ENCODE assay signal across 8 cellular contexts in the genomic region with DNA sequence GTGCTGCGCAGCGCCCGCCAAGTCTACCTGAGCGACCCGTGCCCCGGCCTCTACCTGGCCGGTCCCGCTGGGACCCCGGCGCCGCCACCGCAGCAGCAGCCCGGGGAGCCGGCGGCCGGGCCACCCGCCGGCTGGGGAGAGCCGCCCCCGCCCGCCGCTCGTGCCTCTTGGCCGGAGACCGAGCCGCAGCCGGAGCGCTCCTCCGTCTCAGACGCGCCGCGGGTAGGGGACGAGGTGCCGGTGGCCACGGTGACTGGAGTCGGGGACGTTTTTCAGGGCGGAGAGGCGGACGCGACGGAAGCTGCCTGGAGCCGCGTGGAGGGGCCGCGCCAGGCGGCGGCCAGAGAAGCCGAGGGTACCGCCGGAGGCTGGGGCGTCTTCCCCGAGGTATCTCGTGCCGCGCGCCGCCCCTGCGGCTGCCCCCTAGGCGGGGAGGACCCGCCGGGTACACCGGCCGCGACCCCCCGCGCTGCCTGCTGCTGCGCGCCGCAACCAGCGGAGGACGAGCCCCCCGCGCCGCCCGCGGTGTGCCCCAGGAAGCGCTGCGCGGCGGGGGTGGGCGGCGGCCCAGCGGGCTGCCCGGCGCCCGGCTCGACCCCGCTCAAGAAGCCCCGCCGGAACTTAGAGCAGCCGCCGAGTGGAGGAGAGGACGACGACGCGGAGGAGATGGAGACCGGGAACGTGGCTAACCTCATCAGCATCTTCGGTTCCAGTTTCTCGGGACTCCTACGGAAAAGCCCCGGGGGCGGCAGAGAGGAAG. TPM values are rescaled to one million over a fixed set of nuclear protein-coding genes. Genes with fewer than 3 reads are reported as not detected.
DNase-seq lines count a peak whose midpoint lies in the region; ATAC-seq and TF ChIP-seq lines count a peak whose summit lies in the region.

No MANE protein-coding gene starts in this region.

- no peaks in the 10 kb centered on the region for H3K9me3 ChIP-seq in neural cell (ENCODE audit: low read length)

- no peaks in the 10 kb centered on the region for H3K9me2 ChIP-seq in neural cell (ENCODE audit: insufficient read depth, low read length)

- no peak for TF ChIP-seq EP300 in neural cell (conservative IDR thresholded peaks at IDR 0.05; ENCODE audit: poor library complexity, severe bottlenecking)

- H3K79me2 ChIP-seq in neural cell (replicated peaks; ENCODE audit: insufficient read depth, low read length), result peaks cover 31% of the 10 kb centered on the region

- H3K4me3 Mint-ChIP-seq in endothelial cell (ENCODE audit: unreplicated experiment), result peak overlapping the region; percentile 100

- H3K4me1 Mint-ChIP-seq in endothelial cell (ENCODE audit: unreplicated experiment), result peaks cover 27% of the 10 kb centered on the region

- no peaks in the 10 kb centered on the region for H3K36me3 ChIP-seq in neural cell (ENCODE audit: insufficient read depth, low read length)

- H2AFZ ChIP-seq in neural cell (ENCODE audit: low read depth, low read length), result no peak overlapping the region

- no peak for TF ChIP-seq RAD21 in neural cell (conservative IDR thresholded peaks at IDR 0.05)

- in situ Hi-C loops in ACHN (cut with HindIII; ENCODE audit: low pct_ligation_motif_present, low pct_unique_long_range_greater_than_20kb, low sequenced_read_pairs) (no loop called here), G401 (cut with HindIII; ENCODE audit: low sequenced_read_pairs) (no loop called here)

- peak; percentile 34 for DNase-seq in SIG-M5 treated with dmso at 0.1 percent for 504 hours (lab: John Stamatoyannopoulos, UW; ENCODE audit: unreplicated experiment)
- DNase-seq in SIG-M5 (lab: John Stamatoyannopoulos, UW), result no peak
- DNase-seq in activated CD4-positive, alpha-beta T cell treated with anti-CD3 and anti-CD28 coated beads for 48 hours, result peak; percentile 55
- peak; percentile 44 for DNase-seq in endothelial cell (ENCODE audit: low spot score)
- no peak for DNase-seq in ACHN
- DNase-seq in G401 (ENCODE audit: low spot score), result no peak

- TF ChIP-seq CTCF in endothelial cell (IDR thresholded peaks at IDR 0.05; ENCODE audit: unreplicated experiment) (no peak), neural cell (IDR thresholded peaks at IDR 0.05; ENCODE audit: poor library complexity, severe bottlenecking) (no peak)

- no peaks in the 10 kb centered on the region for H3K9me3 Mint-ChIP-seq in endothelial cell (ENCODE audit: unreplicated experiment)

- no peaks in the 10 kb centered on the region for H4K20me1 ChIP-seq in neural cell (ENCODE audit: insufficient read depth)

- no peaks in the 10 kb centered on the region for H3F3A ChIP-seq in neural cell (ENCODE audit: insufficient read depth, low read length, poor library complexity, severe bottlenecking)

- ATAC-seq in HG03439 (IDR thresholded peaks at IDR 0.05; ENCODE audit: unreplicated experiment), result peak; percentile 14

- peak overlapping the region; percentile 71 for H3K4me2 ChIP-seq in neural cell (ENCODE audit: low read length)

- peaks cover 23% of the 10 kb centered on the region for H3K27me3 Mint-ChIP-seq in endothelial cell (ENCODE audit: unreplicated experiment)

- H3K27ac ChIP-seq in neural cell (ENCODE audit: low read length), result peak overlapping the region; percentile 47

- peaks cover 10% of the 10 kb centered on the region for H3K36me3 Mint-ChIP-seq in endothelial cell (ENCODE audit: low read depth, unreplicated experiment)

- H3K27me3 ChIP-seq in neural cell (ENCODE audit: insufficient read depth, low read depth, low read length), result no peaks in the 10 kb centered on the region

- H3K9ac ChIP-seq in neural cell (ENCODE audit: low read length), result peak overlapping the region; percentile 73

- H3K4me3 ChIP-seq in neural cell (ENCODE audit: low read length), result peak overlapping the region; percentile 91

- peak overlapping the region; percentile 99 for H3K27ac Mint-ChIP-seq in endothelial cell (ENCODE audit: unreplicated experiment)

TF ChIP-seq in neural cell, 6 proteins besides CTCF, POLR2A, EP300 and RAD21:
- TF ChIP-seq SMC3 (conservative IDR thresholded peaks at IDR 0.05; ENCODE audit: poor library complexity) (no peak), MXI1 (conservative IDR thresholded peaks at IDR 0.05; ENCODE audit: poor library complexity, severe bottlenecking) (peak; percentile 59), EZH2 (IDR thresholded peaks at IDR 0.05; ENCODE audit: borderline replicate concordance, insufficient read depth, low read length, poor library complexity, severe bottlenecking) (no peak), POLR2AphosphoS5 (IDR thresholded peaks at IDR 0.05) (no peak), TAF1 (IDR thresholded peaks at IDR 0.05; ENCODE audit: low read depth) (no peak)
- TF ChIP-seq, protein P1, sequence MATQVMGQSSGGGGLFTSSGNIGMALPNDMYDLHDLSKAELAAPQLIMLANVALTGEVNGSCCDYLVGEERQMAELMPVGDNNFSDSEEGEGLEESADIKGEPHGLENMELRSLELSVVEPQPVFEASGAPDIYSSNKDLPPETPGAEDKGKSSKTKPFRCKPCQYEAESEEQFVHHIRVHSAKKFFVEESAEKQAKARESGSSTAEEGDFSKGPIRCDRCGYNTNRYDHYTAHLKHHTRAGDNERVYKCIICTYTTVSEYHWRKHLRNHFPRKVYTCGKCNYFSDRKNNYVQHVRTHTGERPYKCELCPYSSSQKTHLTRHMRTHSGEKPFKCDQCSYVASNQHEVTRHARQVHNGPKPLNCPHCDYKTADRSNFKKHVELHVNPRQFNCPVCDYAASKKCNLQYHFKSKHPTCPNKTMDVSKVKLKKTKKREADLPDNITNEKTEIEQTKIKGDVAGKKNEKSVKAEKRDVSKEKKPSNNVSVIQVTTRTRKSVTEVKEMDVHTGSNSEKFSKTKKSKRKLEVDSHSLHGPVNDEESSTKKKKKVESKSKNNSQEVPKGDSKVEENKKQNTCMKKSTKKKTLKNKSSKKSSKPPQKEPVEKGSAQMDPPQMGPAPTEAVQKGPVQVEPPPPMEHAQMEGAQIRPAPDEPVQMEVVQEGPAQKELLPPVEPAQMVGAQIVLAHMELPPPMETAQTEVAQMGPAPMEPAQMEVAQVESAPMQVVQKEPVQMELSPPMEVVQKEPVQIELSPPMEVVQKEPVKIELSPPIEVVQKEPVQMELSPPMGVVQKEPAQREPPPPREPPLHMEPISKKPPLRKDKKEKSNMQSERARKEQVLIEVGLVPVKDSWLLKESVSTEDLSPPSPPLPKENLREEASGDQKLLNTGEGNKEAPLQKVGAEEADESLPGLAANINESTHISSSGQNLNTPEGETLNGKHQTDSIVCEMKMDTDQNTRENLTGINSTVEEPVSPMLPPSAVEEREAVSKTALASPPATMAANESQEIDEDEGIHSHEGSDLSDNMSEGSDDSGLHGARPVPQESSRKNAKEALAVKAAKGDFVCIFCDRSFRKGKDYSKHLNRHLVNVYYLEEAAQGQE (IDR thresholded peaks at IDR 0.05; ENCODE audit: borderline replicate concordance), result no peak

RNA-seq across cellular contexts. Expression of a gene that starts 0.7 kb away (rescaled TPM):
- 18.0 TPM for total RNA-seq in endothelial cell (ENCODE audit: unreplicated experiment)
- polyA plus RNA-seq in neural cell, result 8.4 and 8.9 TPM in 2 replicates
- polyA minus RNA-seq in neural cell, result 17.7 and 22.2 TPM in 2 replicates
- total RNA-seq in G401 (2014; rRNA removed; shearing (Covaris generic)), result 30.5 and 37.9 TPM in 2 replicates

RNA-seq across cellular contexts. Expression of a gene that starts 55.4 kb away (rescaled TPM):
- total RNA-seq in endothelial cell (ENCODE audit: unreplicated experiment), result 0.67 TPM
- 0.32 TPM in 1 of 2 replicates, not detected in the other for polyA plus RNA-seq in neural cell
- not detected in 2 replicates for polyA minus RNA-seq in neural cell
- 8.3 and 10.6 TPM in 2 replicates for total RNA-seq in G401 (2014; rRNA removed; shearing (Covaris generic))

Comparison
In these comparisons a context has a peak if more than half of its experiments do, and no peak if none do; other contexts are left out.
1. DNase-seq: peak in SIG-M5 treated with dmso at 0.1 percent for 504 hours (single experiment), activated CD4-positive, alpha-beta T cell treated with anti-CD3 and anti-CD28 coated beads for 48 hours (single experiment) and endothelial cell (single experiment); none in SIG-M5 (single experiment), ACHN (single experiment) and G401 (single experiment).